1 cellular context compared by ENCODE assay signal in genomic region chr12:57006809-57007475, GRCh38.
TF ChIP-seq lines count a peak whose summit lies in the region.

No MANE protein-coding gene starts in this region.

TF ChIP-seq in H1, 55 proteins besides CTCF, POLR2A, EP300 and RAD21 (continued from another document):
- TF ChIP-seq NRF1 (IDR thresholded peaks at IDR 0.05; ENCODE audit: low read depth, low read length) (no peak), ASH2L (IDR thresholded peaks at IDR 0.05; ENCODE audit: low read length) (no peak), E2F6 (IDR thresholded peaks at IDR 0.05) (no peak), ZNF274 (IDR thresholded peaks at IDR 0.05; ENCODE audit: borderline replicate concordance, extremely low read depth, low read length) (no peak), USF2 (IDR thresholded peaks at IDR 0.05; ENCODE audit: low read length) (no peak), JUN (IDR thresholded peaks at IDR 0.05; ENCODE audit: low read depth, low read length) (no peak), RXRA (IDR thresholded peaks at IDR 0.05; ENCODE audit: insufficient read depth, low read depth, low read length) (no peak), SUZ12 (IDR thresholded peaks at IDR 0.05; ENCODE audit: low read length) (no peak), KDM4A (IDR thresholded peaks at IDR 0.05; ENCODE audit: low read depth, low read length, severe bottlenecking) (no peak), PHF8 (conservative IDR thresholded peaks at IDR 0.05; ENCODE audit: low read depth, low read length) (no peak), RNF2 (IDR thresholded peaks at IDR 0.05; ENCODE audit: borderline replicate concordance, low read depth, low read length, missing control alignments, poor library complexity, severe bottlenecking) (no peak), NANOG (IDR thresholded peaks at IDR 0.05; ENCODE audit: insufficient read depth, low read depth, low read length, poor library complexity, severe bottlenecking) (no peak), CBX8 (IDR thresholded peaks at IDR 0.05; ENCODE audit: borderline replicate concordance, low read depth, low read length) (no peak)
TF ChIP-seq in H1: peak in this region for 0.
